In the genomic region with DNA sequence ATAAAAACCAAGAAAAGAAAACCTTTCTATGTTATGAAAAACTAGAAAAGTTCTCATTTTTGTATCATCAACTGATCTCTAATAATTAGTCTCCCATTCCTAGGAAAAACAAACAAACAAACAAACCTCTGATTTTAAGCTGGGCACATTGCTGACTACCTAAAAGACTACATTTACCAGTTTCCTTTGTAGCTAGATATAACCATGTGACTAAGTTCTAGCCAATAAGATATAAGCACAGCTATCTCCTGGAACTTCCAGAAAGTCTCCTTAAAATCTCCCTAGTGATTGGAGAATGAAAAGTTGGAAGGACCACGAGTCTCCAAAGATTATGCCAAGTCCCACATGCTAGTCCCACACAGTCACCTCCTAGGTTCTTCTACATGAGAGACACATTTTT, we compare ENCODE assay signal across 31 cellular contexts.
"Had no signal": no experiment of that assay in that cellular context is flagged by ENCODE, and none has a peak within 500 bp of the region (broad histone marks: within the 10 kb centered on the region; RNA-seq: fewer than 3 reads in every experiment).

No MANE protein-coding gene starts in this region.

- H3K27me3 ChIP-seq: adrenal gland, body of pancreas, esophagus squamous epithelium, gastroesophageal sphincter, heart right ventricle, hepatocyte had no signal

- DNase-seq: activated B cell treated with CpG ODN at 0.5 μM for 24 hours; activated CD4-positive, alpha-beta T cell treated with anti-CD3 and anti-CD28 coated beads for 48 hours; activated CD4-positive, alpha-beta T cell treated with anti-CD3 and anti-CD28 coated beads, Interleukin-2, amount 50 U/mL, for 1 hour; activated CD4-positive, alpha-beta T cell treated with anti-CD3 and anti-CD28 coated beads, Interleukin-2, amount 50 U/mL, for 48 hours; activated CD8-positive, alpha-beta memory T cell treated with anti-CD3 and anti-CD28 coated beads for 24 hours; activated CD8-positive, alpha-beta T cell treated with anti-CD3 and anti-CD28 coated beads for 36 hours; activated effector memory CD4-positive, alpha-beta T cell treated with Interleukin-2 at 50 U/mL for 16 hours; activated naive CD4-positive, alpha-beta T cell treated with anti-CD3 and anti-CD28 coated beads for 36 hours; activated naive CD8-positive, alpha-beta T cell treated with anti-CD3 and anti-CD28 coated beads for 36 hours; activated naive CD8-positive, alpha-beta T cell treated with anti-CD3 and anti-CD28 coated beads, Interleukin-2, amount 50 U/mL, for 24 hours; activated T-cell treated with anti-CD3 and anti-CD28 coated beads, Interleukin-2, amount 50 U/mL, for 4 hours; adrenal gland; amygdala; aorta; body of pancreas; caudate nucleus; cortex of kidney; dermis blood vessel endothelial cell; effector CD4-positive, alpha-beta T cell; effector memory CD8-positive, alpha-beta T cell; erythroblast; esophagus squamous epithelium; foreskin melanocyte; heart right ventricle; T-helper 17 cell; T1000 had no signal

- H3K79me2 ChIP-seq: hepatocyte had no signal

- H3K9me3 ChIP-seq: adrenal gland, body of pancreas, esophagus squamous epithelium, gastroesophageal sphincter, heart right ventricle had no signal

- H3K9me3 Mint-ChIP-seq: activated B cell treated with CpG ODN at 0.5 μM for 24 hours; activated CD8-positive, alpha-beta T cell treated with anti-CD3 and anti-CD28 coated beads for 36 hours; activated naive CD4-positive, alpha-beta T cell treated with anti-CD3 and anti-CD28 coated beads for 36 hours; activated naive CD4-positive, alpha-beta T cell treated with anti-CD3 and anti-CD28 coated beads, Interleukin-2, amount 50 U/mL, for 24 hours; activated T-cell treated with anti-CD3 and anti-CD28 coated beads, Interleukin-2, amount 50 U/mL, for 4 hours; activated T-helper 17 cell treated with anti-CD3 and anti-CD28 coated beads, Interleukin-2, amount 50 U/mL, for 72 hours; effector memory CD8-positive, alpha-beta T cell had no signal

- H3K27me3 Mint-ChIP-seq: activated B cell treated with CpG ODN at 0.5 μM for 24 hours; activated CD8-positive, alpha-beta T cell treated with anti-CD3 and anti-CD28 coated beads for 36 hours; activated naive CD4-positive, alpha-beta T cell treated with anti-CD3 and anti-CD28 coated beads, Interleukin-2, amount 50 U/mL, for 24 hours; activated naive CD8-positive, alpha-beta T cell treated with anti-CD3 and anti-CD28 coated beads for 36 hours; activated naive CD8-positive, alpha-beta T cell treated with anti-CD3 and anti-CD28 coated beads, Interleukin-2, amount 50 U/mL, for 24 hours; activated T-helper 17 cell treated with anti-CD3 and anti-CD28 coated beads, Interleukin-2, amount 50 U/mL, for 72 hours; effector memory CD8-positive, alpha-beta T cell; T-helper 17 cell had no signal

- H2AFZ ChIP-seq: hepatocyte had no signal

- H3K4me2 ChIP-seq: hepatocyte had no signal

- H3K27ac ChIP-seq: adrenal gland, body of pancreas, esophagus squamous epithelium, gastroesophageal sphincter, heart right ventricle, hepatocyte had no signal

- H3K36me3 ChIP-seq: adrenal gland, esophagus squamous epithelium, gastroesophageal sphincter, heart right ventricle had no signal

- H3K27ac Mint-ChIP-seq: activated B cell treated with CpG ODN at 0.5 μM for 24 hours; activated CD8-positive, alpha-beta T cell treated with anti-CD3 and anti-CD28 coated beads for 36 hours; activated naive CD4-positive, alpha-beta T cell treated with anti-CD3 and anti-CD28 coated beads for 36 hours; activated naive CD4-positive, alpha-beta T cell treated with anti-CD3 and anti-CD28 coated beads, Interleukin-2, amount 50 U/mL, for 24 hours; activated naive CD8-positive, alpha-beta T cell treated with anti-CD3 and anti-CD28 coated beads for 36 hours; activated naive CD8-positive, alpha-beta T cell treated with anti-CD3 and anti-CD28 coated beads, Interleukin-2, amount 50 U/mL, for 24 hours; activated T-helper 17 cell treated with anti-CD3 and anti-CD28 coated beads, Interleukin-2, amount 50 U/mL, for 72 hours; effector memory CD8-positive, alpha-beta T cell; T-helper 17 cell; T-helper 2 cell treated with Interferon-gamma antibody and Interleukin-4, amounts not matched to agents 5 μg/mL and 100 μg/mL, for 36 hours had no signal

- H3K4me1 ChIP-seq: adrenal gland, body of pancreas, esophagus squamous epithelium, gastroesophageal sphincter had no signal

- H3K4me3 ChIP-seq: adrenal gland, body of pancreas, esophagus squamous epithelium, gastroesophageal sphincter, heart right ventricle, hepatocyte had no signal

- H3K4me1 Mint-ChIP-seq: activated B cell treated with CpG ODN at 0.5 μM for 24 hours had no signal

- H3K4me3 Mint-ChIP-seq: activated B cell treated with CpG ODN at 0.5 μM for 24 hours; activated CD8-positive, alpha-beta T cell treated with anti-CD3 and anti-CD28 coated beads for 36 hours; activated naive CD4-positive, alpha-beta T cell treated with anti-CD3 and anti-CD28 coated beads for 36 hours; activated naive CD4-positive, alpha-beta T cell treated with anti-CD3 and anti-CD28 coated beads, Interleukin-2, amount 50 U/mL, for 24 hours; activated naive CD8-positive, alpha-beta T cell treated with anti-CD3 and anti-CD28 coated beads for 36 hours; activated naive CD8-positive, alpha-beta T cell treated with anti-CD3 and anti-CD28 coated beads, Interleukin-2, amount 50 U/mL, for 24 hours; activated T-cell treated with anti-CD3 and anti-CD28 coated beads, Interleukin-2, amount 50 U/mL, for 4 hours; activated T-helper 17 cell treated with anti-CD3 and anti-CD28 coated beads, Interleukin-2, amount 50 U/mL, for 72 hours; effector memory CD8-positive, alpha-beta T cell; T-helper 17 cell; T-helper 2 cell treated with Interferon-gamma antibody and Interleukin-4, amounts not matched to agents 5 μg/mL and 100 μg/mL, for 36 hours had no signal
